ENCODE assay signal across 1 cellular context in genomic region chr11:68044898-68045351, GRCh38.
TF ChIP-seq lines count a peak whose summit lies in the region.

No MANE protein-coding gene starts in this region.

TF ChIP-seq in H1, 55 proteins besides CTCF, POLR2A, EP300 and RAD21:
- TF ChIP-seq PHF8 (conservative IDR thresholded peaks at IDR 0.05; ENCODE audit: low read depth, low read length) (no peak), RFX5 (IDR thresholded peaks at IDR 0.05; ENCODE audit: borderline replicate concordance, low read depth, low read length) (no peak), MAFK (IDR thresholded peaks at IDR 0.05; ENCODE audit: low read depth, low read length) (no peak), SP1 (IDR thresholded peaks at IDR 0.05; ENCODE audit: low read depth, low read length) (no peak), USF2 (IDR thresholded peaks at IDR 0.05; ENCODE audit: low read length) (no peak), ZNF274 (IDR thresholded peaks at IDR 0.05; ENCODE audit: borderline replicate concordance, extremely low read depth, low read length) (no peak), BCL11A (IDR thresholded peaks at IDR 0.05; ENCODE audit: low read depth in 2 of 2, low read length in 2 of 2) (no peak), CHD1 (IDR thresholded peaks at IDR 0.05; ENCODE audit: low read depth, low read length) (no peak), EGR1 (IDR thresholded peaks at IDR 0.05; ENCODE audit: borderline replicate concordance, low read depth, low read length) (no peak), POLR2AphosphoS5 (IDR thresholded peaks at IDR 0.05; ENCODE audit: low read depth, low read length) (no peak), ASH2L (IDR thresholded peaks at IDR 0.05; ENCODE audit: low read length) (no peak), TAF1 (IDR thresholded peaks at IDR 0.05; ENCODE audit: low read depth, low read length) (no peak), ATF3 (IDR thresholded peaks at IDR 0.05; ENCODE audit: insufficient read depth, low read depth, low read length) (no peak)
